In the genomic region with DNA sequence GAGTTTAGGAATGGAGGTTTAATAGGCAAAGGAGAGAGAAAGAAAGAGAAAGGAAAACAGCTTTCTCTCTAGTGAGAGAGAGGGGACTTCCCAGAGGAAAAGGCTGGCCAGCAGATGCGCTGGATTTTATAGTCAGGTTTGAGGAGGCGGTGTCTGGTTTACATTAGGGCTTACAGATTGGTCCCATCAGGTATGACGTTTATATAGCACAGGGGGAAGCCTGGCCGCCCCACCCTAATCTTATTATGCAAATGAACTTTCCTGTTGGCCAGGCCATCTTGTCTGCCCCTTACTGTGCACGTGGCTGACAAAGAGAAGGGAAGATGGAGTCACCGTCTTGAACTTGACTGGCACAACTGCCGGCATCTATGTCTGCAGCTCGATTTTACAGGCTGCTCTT, we compare ENCODE assay signal across 17 cellular contexts.
A peak's percentile ranks its signal among the peaks of the same experiment; 100 is the strongest.
DNase-seq lines count a peak whose midpoint lies in the region; ATAC-seq, FAIRE-seq and TF ChIP-seq lines count a peak whose summit lies in the region.
"Had no signal": no experiment of that assay in that cellular context is flagged by ENCODE, and none has a peak within 500 bp of the region (broad histone marks: within the 10 kb centered on the region; RNA-seq: fewer than 3 reads in every experiment).

No MANE protein-coding gene starts in this region.

- H3K9me2 ChIP-seq in GM23338 (ENCODE audit: insufficient read depth), result no peaks in the 10 kb centered on the region

- H3K27ac ChIP-seq in GM23338 (ENCODE audit: low read depth) (no peak overlapping the region), temporal lobe (ENCODE audit: low read depth, low read length) (peak overlapping the region; percentile 96)
- H3K27ac ChIP-seq: BLaER1 had no signal

- H3K4me2 ChIP-seq in GM23338, result no peak overlapping the region
- H3K4me2 ChIP-seq: BLaER1 had no signal

- H3K9me3 Mint-ChIP-seq in GM23338 (peaks cover 7% of the 10 kb centered on the region; the same call in 1 of the 3 replicates), brain (peaks cover 0 to 6% (median 3%) of the 10 kb centered on the region in 5 experiments)

- no peak overlapping the region for H3K4me3 Mint-ChIP-seq in GM23338
- no peak overlapping the region for H3K4me3 Mint-ChIP-seq in brain
- H3K4me3 Mint-ChIP-seq: CD8-positive, alpha-beta memory T cell; IgD-negative memory B cell had no signal

- no peak for FAIRE-seq in RCC 7860 (lab: Jason Lieb, UNC)

- DNase-seq in GM23338 (ENCODE audit: low spot score) (no peak), kidney tubule cell (ENCODE audit: low spot score) (peak; percentile 33), RCC 7860 (ENCODE audit: low spot score) (no peak), H7 (no peak)
- DNase-seq: CD8-positive, alpha-beta memory T cell; DND-41; GF-D8; HCEC 1CT; MV-4-11; NCI-H1417 treated with DMSO at 0.1 percent for 48 hours; NCI-H2029 treated with DMSO at 0.1 percent for 48 hours; NCI-H524 treated with DMSO at 0.1 percent for 48 hours had no signal

- peaks cover 4% of the 10 kb centered on the region for H3K4me1 Mint-ChIP-seq in GM23338
- peaks cover 56% of the 10 kb centered on the region for H3K4me1 Mint-ChIP-seq in brain
- H3K4me1 Mint-ChIP-seq: CD8-positive, alpha-beta memory T cell had no signal

- H3K79me2 ChIP-seq in GM23338 (replicated peaks; ENCODE audit: insufficient read depth), result no peaks in the 10 kb centered on the region

- H3F3A ChIP-seq in GM23338 (replicated peaks; ENCODE audit: low read depth), result no peaks in the 10 kb centered on the region

- H3K36me3 Mint-ChIP-seq in GM23338 (ENCODE audit: low read depth) (peaks cover 3% of the 10 kb centered on the region; the same call in 2 of the 3 replicates), brain (no peaks in the 10 kb centered on the region)
- H3K36me3 Mint-ChIP-seq: CD8-positive, alpha-beta memory T cell; IgD-negative memory B cell had no signal

- H4K20me1 ChIP-seq in GM23338 (replicated peaks; ENCODE audit: insufficient read depth), result no peaks in the 10 kb centered on the region
- H4K20me1 ChIP-seq: BLaER1 had no signal

- peaks cover 3% of the 10 kb centered on the region for H3K27me3 Mint-ChIP-seq in GM23338 (ENCODE audit: insufficient read depth, low read depth, poor library complexity)
- H3K27me3 Mint-ChIP-seq in brain, result peaks cover 4% of the 10 kb centered on the region

- H3K4me3 ChIP-seq in GM23338 (no peak overlapping the region), H7 (ENCODE audit: insufficient read depth, low read depth, low read length) (no peak overlapping the region)
- H3K4me3 ChIP-seq: BLaER1 had no signal

- H3K36me3 ChIP-seq in GM23338 (ENCODE audit: insufficient read depth) (no peaks in the 10 kb centered on the region), H7 (replicated peaks; ENCODE audit: control insufficient read depth, insufficient read depth, low read length) (no peaks in the 10 kb centered on the region)
- H3K36me3 ChIP-seq: BLaER1 had no signal

- no peak overlapping the region for H3K27ac Mint-ChIP-seq in GM23338
- H3K27ac Mint-ChIP-seq in brain, result peak overlapping the region in 4 of 5 experiments; percentile 21 to 72 (median 38)
- H3K27ac Mint-ChIP-seq: CD8-positive, alpha-beta memory T cell had no signal

- ATAC-seq in GM23338 (no peak), GM21717 (IDR thresholded peaks at IDR 0.05; ENCODE audit: unreplicated experiment) (no peak)

- no peaks in the 10 kb centered on the region for H3K27me3 ChIP-seq in GM23338 (ENCODE audit: insufficient read depth)
- H3K27me3 ChIP-seq in H7 (ENCODE audit: control insufficient read depth, insufficient read depth, low read length), result no peaks in the 10 kb centered on the region
- H3K27me3 ChIP-seq: BLaER1 had no signal

- TF ChIP-seq CTCF in GM23338 (conservative IDR thresholded peaks at IDR 0.05; ENCODE audit: low read depth in 2 of 2), result no peak
- no peak for TF ChIP-seq CTCF in brain (conservative IDR thresholded peaks at IDR 0.05)

- no peaks in the 10 kb centered on the region for H3K4me1 ChIP-seq in GM23338 (ENCODE audit: insufficient read depth)

- H2AFZ ChIP-seq in GM23338, result peak overlapping the region; percentile 43; the same call in 1 of the 2 replicates

TF ChIP-seq in GM23338, 12 proteins besides CTCF, POLR2A, EP300 and RAD21 (continues in another document):
- TF ChIP-seq ZNF114 (CRISPR knock-in tag; IDR thresholded peaks at IDR 0.05) (no peak), POLR2AphosphoS5 (IDR thresholded peaks at IDR 0.05; ENCODE audit: low read depth) (no peak), ZNF331 (CRISPR knock-in tag; IDR thresholded peaks at IDR 0.05; ENCODE audit: low read depth) (no peak), CREB1 (CRISPR knock-in tag; IDR thresholded peaks at IDR 0.05; ENCODE audit: low read depth) (no peak), NANOG (IDR thresholded peaks at IDR 0.05; ENCODE audit: borderline replicate concordance) (no peak), EZH2 (IDR thresholded peaks at IDR 0.05; ENCODE audit: low read depth, unreplicated experiment) (no peak)
- TF ChIP-seq, protein P1, sequence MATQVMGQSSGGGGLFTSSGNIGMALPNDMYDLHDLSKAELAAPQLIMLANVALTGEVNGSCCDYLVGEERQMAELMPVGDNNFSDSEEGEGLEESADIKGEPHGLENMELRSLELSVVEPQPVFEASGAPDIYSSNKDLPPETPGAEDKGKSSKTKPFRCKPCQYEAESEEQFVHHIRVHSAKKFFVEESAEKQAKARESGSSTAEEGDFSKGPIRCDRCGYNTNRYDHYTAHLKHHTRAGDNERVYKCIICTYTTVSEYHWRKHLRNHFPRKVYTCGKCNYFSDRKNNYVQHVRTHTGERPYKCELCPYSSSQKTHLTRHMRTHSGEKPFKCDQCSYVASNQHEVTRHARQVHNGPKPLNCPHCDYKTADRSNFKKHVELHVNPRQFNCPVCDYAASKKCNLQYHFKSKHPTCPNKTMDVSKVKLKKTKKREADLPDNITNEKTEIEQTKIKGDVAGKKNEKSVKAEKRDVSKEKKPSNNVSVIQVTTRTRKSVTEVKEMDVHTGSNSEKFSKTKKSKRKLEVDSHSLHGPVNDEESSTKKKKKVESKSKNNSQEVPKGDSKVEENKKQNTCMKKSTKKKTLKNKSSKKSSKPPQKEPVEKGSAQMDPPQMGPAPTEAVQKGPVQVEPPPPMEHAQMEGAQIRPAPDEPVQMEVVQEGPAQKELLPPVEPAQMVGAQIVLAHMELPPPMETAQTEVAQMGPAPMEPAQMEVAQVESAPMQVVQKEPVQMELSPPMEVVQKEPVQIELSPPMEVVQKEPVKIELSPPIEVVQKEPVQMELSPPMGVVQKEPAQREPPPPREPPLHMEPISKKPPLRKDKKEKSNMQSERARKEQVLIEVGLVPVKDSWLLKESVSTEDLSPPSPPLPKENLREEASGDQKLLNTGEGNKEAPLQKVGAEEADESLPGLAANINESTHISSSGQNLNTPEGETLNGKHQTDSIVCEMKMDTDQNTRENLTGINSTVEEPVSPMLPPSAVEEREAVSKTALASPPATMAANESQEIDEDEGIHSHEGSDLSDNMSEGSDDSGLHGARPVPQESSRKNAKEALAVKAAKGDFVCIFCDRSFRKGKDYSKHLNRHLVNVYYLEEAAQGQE (IDR thresholded peaks at IDR 0.05; ENCODE audit: unreplicated experiment), result no peak
